Comparison of ENCODE assay signal across 8 cellular contexts in the genomic region with DNA sequence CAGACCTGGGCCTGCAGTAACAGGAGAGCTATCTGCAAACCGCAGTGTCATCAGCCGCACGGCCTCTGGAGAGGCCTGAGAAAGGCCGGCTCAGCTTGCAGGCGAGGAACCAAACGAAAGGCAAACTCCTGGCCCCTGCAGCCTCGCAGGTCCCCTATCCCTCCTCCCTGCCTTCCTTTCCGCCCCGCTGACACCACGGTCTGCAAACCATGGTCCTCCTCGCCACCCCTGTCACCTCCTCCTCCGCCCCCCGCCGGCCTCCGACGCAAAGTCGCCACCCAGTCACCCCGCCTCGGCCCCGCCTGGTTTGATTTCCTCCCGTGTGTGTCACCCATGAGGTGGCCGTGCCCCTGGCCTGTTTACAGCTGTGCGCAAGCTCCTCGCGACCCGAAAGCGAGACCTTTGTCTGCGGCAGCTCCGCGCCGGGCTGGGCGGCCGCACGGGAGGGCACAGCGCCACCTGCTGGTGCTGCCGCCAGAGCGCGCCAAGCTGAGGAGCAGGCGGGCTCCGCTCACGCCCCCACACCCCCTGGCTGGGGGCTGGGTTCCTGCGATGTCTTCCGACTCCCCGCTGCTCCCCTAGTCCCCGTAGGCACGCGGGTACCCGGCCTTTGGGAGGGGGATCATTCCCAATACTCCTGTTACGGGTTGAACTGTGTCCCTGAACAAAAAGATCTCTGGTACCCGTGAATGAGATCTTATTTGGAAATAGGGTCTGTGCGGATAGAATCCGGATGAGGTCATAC. TPM values are rescaled to one million over a fixed set of nuclear protein-coding genes. Genes with fewer than 3 reads are reported as not detected.
DNase-seq lines count a peak whose midpoint lies in the region; ATAC-seq and TF ChIP-seq lines count a peak whose summit lies in the region.

No MANE protein-coding gene starts in this region.

- no peaks in the 10 kb centered on the region for H3K36me3 Mint-ChIP-seq in WTC11

- dilution Hi-C loops in mammary epithelial cell (cut with HindIII; ENCODE audit: low sequenced_read_pairs), result no loop called here

- no peaks in the 10 kb centered on the region for H3K9me3 Mint-ChIP-seq in WTC11

- DNase-seq in GM10266 (ENCODE audit: extremely low spot score), result peak; percentile 92
- DNase-seq in HFF-Myc (ENCODE audit: extremely low read depth, low read depth), result no peak
- DNase-seq in NCI-H1930 (lab: John Stamatoyannopoulos, UW), result peak; percentile 56 to 63
- DNase-seq in WTC11 (ENCODE audit: low spot score), result peak; percentile 82
- DNase-seq in mammary epithelial cell, result peak; percentile 52
- peak; percentile 42 for DNase-seq in kidney glomerular epithelial cell (lab: John Stamatoyannopoulos, UW)
- peak; percentile 94 for DNase-seq in stimulated activated CD4-positive, alpha-beta T cell treated with anti-CD3 and anti-CD28 coated beads, Interleukin-1b, Interleukin-23, amount 100 ng/mL, for 48 hours
- no peak for DNase-seq in cortex of kidney (lab: John Stamatoyannopoulos, UW)

- no peaks in the 10 kb centered on the region for H3K36me3 ChIP-seq in mammary epithelial cell (ENCODE audit: insufficient read depth, low read length)

- TF ChIP-seq CTCF in GM10266 (IDR thresholded peaks at IDR 0.05; ENCODE audit: control insufficient read depth, insufficient read depth, low read depth, missing control alignments), result peak; percentile 92
- TF ChIP-seq CTCF in HFF-Myc (IDR thresholded peaks at IDR 0.05; ENCODE audit: low read depth, low read length, missing control alignments), result peak; percentile 96
- TF ChIP-seq CTCF in WTC11 (IDR thresholded peaks at IDR 0.05), result peak; percentile 98
- TF ChIP-seq CTCF in mammary epithelial cell (conservative IDR thresholded peaks at IDR 0.05 in 1 of 2, IDR thresholded peaks at IDR 0.05 in 1 of 2; ENCODE audit: extremely low read depth in 1 of 2, insufficient read depth in 1 of 2, low read depth in 1 of 2, low read length in 2 of 2), result peak; percentile 76 to 96

- no peak overlapping the region for H3K27ac ChIP-seq in mammary epithelial cell (ENCODE audit: insufficient read depth, low read depth, low read length)

- H3K4me1 Mint-ChIP-seq in WTC11, result peaks cover 24% of the 10 kb centered on the region

- peak overlapping the region; percentile 72 for H3K4me2 ChIP-seq in mammary epithelial cell (ENCODE audit: insufficient read depth, low read depth, low read length)

- intact Hi-C loops in mammary epithelial cell (cut with micrococcal nuclease), result loop anchor here (1.0 kb wide), 2 partner anchors 9 to 24 kb away; no protein-coding TSS in a partner anchor

- no peaks in the 10 kb centered on the region for H3K9me3 ChIP-seq in mammary epithelial cell (replicated peaks; ENCODE audit: insufficient read depth, low read length)

- 19% methylated on average over 19 of the region's 52 CpGs for WGBS in mammary epithelial cell (ENCODE audit: low coverage, missing lambda C conversion rate)

- in situ Hi-C loops in mammary epithelial cell (cut with MboI; ENCODE audit: low sequenced_read_pairs in 2 of 2), result loop anchor here (10.0 kb wide), 1 partner anchor 100 kb away; no protein-coding TSS in a partner anchor

- POLR2A ChIA-PET in WTC11 (lab: Charles Lee), result interaction anchor here (0.9 to 1.5 kb wide), 3 partner anchors 25 to 114 kb away, joined by 3 to 5 read pairs (median 3); partner anchors contain the start of gene GTF3C5

- no peak overlapping the region for H3K27ac Mint-ChIP-seq in WTC11

- H2AFZ ChIP-seq in mammary epithelial cell (ENCODE audit: low read depth, low read length), result no peak overlapping the region

- peak overlapping the region; percentile 62 for H3K4me3 Mint-ChIP-seq in WTC11

- peak overlapping the region; percentile 21 for H3K4me3 ChIP-seq in HFF-Myc (replicated peaks; ENCODE audit: low read depth, low read length)
- H3K4me3 ChIP-seq in mammary epithelial cell (replicated peaks in 1 of 3; ENCODE audit: insufficient read depth in 1 of 3, low read depth in 2 of 3, low read length in 3 of 3), result peak overlapping the region in 1 of 3 experiments; percentile 37

- H3K9ac ChIP-seq in mammary epithelial cell (ENCODE audit: insufficient read depth, low read length), result no peak overlapping the region

- H3K79me2 ChIP-seq in mammary epithelial cell (ENCODE audit: insufficient read depth, low read length), result peaks cover 81% of the 10 kb centered on the region

- CTCF ChIA-PET in WTC11 (lab: Charles Lee) (interaction anchor here (0.6 to 5.4 kb wide), 50 partner anchors 8 to 598 kb away, joined by 3 to 93 read pairs (median 7); partner anchors contain the start of genes CACFD1, CEL, GTF3C5 and RALGDS), mammary epithelial cell (lab: Charles Lee; ENCODE audit: low non-redundant PET) (interaction anchor here (0.6 to 1.5 kb wide), 4 partner anchors 9 to 114 kb away, joined by 3 to 8 read pairs (median 3); partner anchors contain the start of gene GTF3C5)

- no peaks in the 10 kb centered on the region for H3K27me3 ChIP-seq in mammary epithelial cell (ENCODE audit: insufficient read depth, low read length)

- no TSS peak for BruUV-seq in mammary epithelial cell (replicated peaks; lab: Mats Ljungman, UMichigan)

- ATAC-seq in WTC11, result peak; percentile 50

- peaks cover 23% of the 10 kb centered on the region for H3K4me1 ChIP-seq in mammary epithelial cell (ENCODE audit: insufficient read depth, low read length)

- H3K27me3 Mint-ChIP-seq in WTC11 (ENCODE audit: low read depth), result peaks cover 10% of the 10 kb centered on the region

- H4K20me1 ChIP-seq in mammary epithelial cell (ENCODE audit: insufficient read depth, low read length), result peaks cover 4% of the 10 kb centered on the region

TF ChIP-seq in WTC11, 78 proteins besides CTCF, POLR2A, EP300 and RAD21 (continues in another document):
- TF ChIP-seq, protein P1, sequence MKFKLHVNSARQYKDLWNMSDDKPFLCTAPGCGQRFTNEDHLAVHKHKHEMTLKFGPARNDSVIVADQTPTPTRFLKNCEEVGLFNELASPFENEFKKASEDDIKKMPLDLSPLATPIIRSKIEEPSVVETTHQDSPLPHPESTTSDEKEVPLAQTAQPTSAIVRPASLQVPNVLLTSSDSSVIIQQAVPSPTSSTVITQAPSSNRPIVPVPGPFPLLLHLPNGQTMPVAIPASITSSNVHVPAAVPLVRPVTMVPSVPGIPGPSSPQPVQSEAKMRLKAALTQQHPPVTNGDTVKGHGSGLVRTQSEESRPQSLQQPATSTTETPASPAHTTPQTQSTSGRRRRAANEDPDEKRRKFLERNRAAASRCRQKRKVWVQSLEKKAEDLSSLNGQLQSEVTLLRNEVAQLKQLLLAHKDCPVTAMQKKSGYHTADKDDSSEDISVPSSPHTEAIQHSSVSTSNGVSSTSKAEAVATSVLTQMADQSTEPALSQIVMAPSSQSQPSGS (CRISPR knock-in tag; IDR thresholded peaks at IDR 0.05; ENCODE audit: borderline replicate concordance, low read depth), result no peak
- TF ChIP-seq GABPB1 (CRISPR knock-in tag; IDR thresholded peaks at IDR 0.05) (no peak; the same call in none of the 2 replicates), CREM (CRISPR knock-in tag; IDR thresholded peaks at IDR 0.05) (peak; percentile 51; the same call in 1 of the 2 replicates), E2F5 (CRISPR knock-in tag; IDR thresholded peaks at IDR 0.05) (peak; percentile 95), SMAD3 (CRISPR knock-in tag; IDR thresholded peaks at IDR 0.05; ENCODE audit: borderline replicate concordance) (no peak), FOXK1 (CRISPR knock-in tag; IDR thresholded peaks at IDR 0.05) (peak; percentile 82)
- TF ChIP-seq, protein P2, sequence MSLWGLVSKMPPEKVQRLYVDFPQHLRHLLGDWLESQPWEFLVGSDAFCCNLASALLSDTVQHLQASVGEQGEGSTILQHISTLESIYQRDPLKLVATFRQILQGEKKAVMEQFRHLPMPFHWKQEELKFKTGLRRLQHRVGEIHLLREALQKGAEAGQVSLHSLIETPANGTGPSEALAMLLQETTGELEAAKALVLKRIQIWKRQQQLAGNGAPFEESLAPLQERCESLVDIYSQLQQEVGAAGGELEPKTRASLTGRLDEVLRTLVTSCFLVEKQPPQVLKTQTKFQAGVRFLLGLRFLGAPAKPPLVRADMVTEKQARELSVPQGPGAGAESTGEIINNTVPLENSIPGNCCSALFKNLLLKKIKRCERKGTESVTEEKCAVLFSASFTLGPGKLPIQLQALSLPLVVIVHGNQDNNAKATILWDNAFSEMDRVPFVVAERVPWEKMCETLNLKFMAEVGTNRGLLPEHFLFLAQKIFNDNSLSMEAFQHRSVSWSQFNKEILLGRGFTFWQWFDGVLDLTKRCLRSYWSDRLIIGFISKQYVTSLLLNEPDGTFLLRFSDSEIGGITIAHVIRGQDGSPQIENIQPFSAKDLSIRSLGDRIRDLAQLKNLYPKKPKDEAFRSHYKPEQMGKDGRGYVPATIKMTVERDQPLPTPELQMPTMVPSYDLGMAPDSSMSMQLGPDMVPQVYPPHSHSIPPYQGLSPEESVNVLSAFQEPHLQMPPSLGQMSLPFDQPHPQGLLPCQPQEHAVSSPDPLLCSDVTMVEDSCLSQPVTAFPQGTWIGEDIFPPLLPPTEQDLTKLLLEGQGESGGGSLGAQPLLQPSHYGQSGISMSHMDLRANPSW (CRISPR knock-in tag; conservative IDR thresholded peaks at IDR 0.05; ENCODE audit: low read depth), result no peak

RNA-seq across cellular contexts. Expression of gene GBGT1, which starts 19.4 kb away (rescaled TPM):
- total RNA-seq in WTC11 (2021) (14.5 to 16.7 TPM (median 16.5 TPM) in 3 replicates), mammary epithelial cell (1 to 10 TPM in 1 of 2 donors, under 1 TPM in 1; 0.83 to 1.7 TPM)
- polyA plus RNA-seq in mammary epithelial cell, result 0.78 TPM
- not detected for polyA minus RNA-seq in mammary epithelial cell

RNA-seq across cellular contexts. Expression of gene RALGDS, which starts 23.3 kb away (rescaled TPM):
- total RNA-seq in WTC11 (2021), result 19.5 to 23.2 TPM (median 22.9 TPM) in 3 replicates
- total RNA-seq in mammary epithelial cell, result 10 to 100 TPM; 15.2 to 19.9 TPM
- 37.8 TPM for polyA plus RNA-seq in mammary epithelial cell
- 35.5 TPM for polyA minus RNA-seq in mammary epithelial cell

Comparison
In these comparisons a context has a peak if more than half of its experiments do, and no peak if none do; other contexts are left out.
1. DNase-seq: peak in GM10266 (single experiment), NCI-H1930 (2 of 2), WTC11 (single experiment), mammary epithelial cell (single experiment), kidney glomerular epithelial cell (single experiment) and stimulated activated CD4-positive, alpha-beta T cell treated with anti-CD3 and anti-CD28 coated beads, Interleukin-1b, Interleukin-23, amount 100 ng/mL, for 48 hours (single experiment); none in HFF-Myc (single experiment) and cortex of kidney (single experiment).
2. Peak in every context shown above with its lines, with median percentiles within 50 percentile points of each other: CTCF ChIP-seq.